Comparison of ENCODE assay signal across 1 cellular context in the genomic region with DNA sequence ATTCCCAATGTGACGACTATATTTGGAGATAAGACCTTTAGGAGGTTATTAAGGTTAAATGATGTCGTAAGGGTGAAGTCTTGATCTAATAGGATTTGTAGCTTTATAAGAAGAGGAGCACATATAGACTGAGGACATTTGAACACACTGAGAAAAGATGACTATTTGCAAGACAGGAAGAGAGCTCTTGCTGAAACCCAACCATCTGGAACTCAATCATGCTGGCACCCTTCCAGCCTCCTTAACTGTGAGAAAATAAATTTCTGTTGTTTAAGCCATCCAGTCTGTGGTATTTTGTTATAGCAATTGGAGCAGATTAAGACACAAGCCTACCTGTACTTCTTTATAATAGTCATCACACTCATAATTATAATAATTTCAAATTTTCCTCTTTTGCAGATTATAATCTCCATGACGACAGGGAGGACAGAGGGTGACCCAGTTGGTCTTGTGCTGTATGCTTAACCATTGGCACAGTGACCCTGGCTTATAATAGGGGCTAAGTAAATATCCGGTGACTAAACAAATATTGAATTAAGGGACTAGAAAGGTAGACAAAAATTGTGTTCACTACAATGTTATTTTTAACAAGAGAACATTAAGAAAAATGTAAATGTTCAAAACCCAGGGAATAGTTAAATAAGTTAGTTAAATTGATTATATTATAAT.
TF ChIP-seq lines count a peak whose summit lies in the region.

No MANE protein-coding gene starts in this region.

TF ChIP-seq in endothelial cell of umbilical vein, 7 proteins besides CTCF, POLR2A, EP300 and RAD21:
- TF ChIP-seq, protein P1, sequence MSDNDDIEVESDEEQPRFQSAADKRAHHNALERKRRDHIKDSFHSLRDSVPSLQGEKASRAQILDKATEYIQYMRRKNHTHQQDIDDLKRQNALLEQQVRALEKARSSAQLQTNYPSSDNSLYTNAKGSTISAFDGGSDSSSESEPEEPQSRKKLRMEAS (IDR thresholded peaks at IDR 0.05; ENCODE audit: insufficient read depth, insufficient read length), result no peak
- TF ChIP-seq POLR2AphosphoS5 (IDR thresholded peaks at IDR 0.05; ENCODE audit: insufficient read depth, low read depth, low read length), result no peak
- no peak for TF ChIP-seq GATA2 (IDR thresholded peaks at IDR 0.05; ENCODE audit: insufficient read depth, insufficient read length, low read depth, low read length)
- TF ChIP-seq EZH2 (IDR thresholded peaks at IDR 0.05; ENCODE audit: borderline replicate concordance, low read depth, low read length, severe bottlenecking), result no peak
- no peak for TF ChIP-seq JUN (IDR thresholded peaks at IDR 0.05; ENCODE audit: borderline replicate concordance, insufficient read depth, insufficient read length, low read depth)
- no peak for TF ChIP-seq MYC (IDR thresholded peaks at IDR 0.05; ENCODE audit: low read depth, low read length)
- no peak for TF ChIP-seq FOS (IDR thresholded peaks at IDR 0.05; ENCODE audit: borderline replicate concordance, insufficient read depth, low read length)
